In the genomic region with DNA sequence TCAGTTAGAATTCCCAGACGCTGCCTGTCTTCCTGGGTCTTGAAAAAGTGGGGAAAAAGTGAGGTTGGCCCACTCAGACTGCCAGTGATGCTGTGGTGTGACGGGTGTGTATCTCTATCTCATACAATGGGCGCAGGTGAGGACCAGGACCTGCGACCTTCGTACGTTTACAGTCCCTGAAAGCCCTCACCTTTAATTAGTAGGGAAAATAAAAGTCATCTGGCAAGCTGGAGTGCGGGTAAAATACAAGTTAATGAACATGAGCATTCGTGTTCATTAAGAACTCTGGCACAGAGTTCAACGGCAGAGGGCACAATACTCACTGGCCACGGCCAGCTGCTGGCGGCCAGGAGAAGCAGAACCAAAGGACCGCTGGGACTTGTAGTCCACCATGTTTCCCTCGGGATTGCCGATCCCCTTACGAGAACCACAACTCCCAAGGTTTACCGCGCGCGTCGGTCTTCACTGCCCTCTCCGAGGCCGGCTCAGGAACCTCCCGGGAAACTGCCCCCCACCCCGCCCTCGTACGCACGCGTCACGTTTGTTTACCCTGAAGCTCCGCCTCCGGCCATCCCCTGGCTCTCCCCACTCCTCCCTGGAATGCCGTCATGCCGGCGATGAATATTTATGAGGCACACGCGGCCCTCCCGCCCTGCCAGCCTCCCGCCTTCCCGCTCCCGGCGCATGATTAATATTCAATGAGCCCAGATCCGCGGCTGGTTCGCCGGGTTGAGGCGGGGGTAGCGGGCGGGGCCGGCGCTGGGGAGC, we compare ENCODE assay signal across 8 cellular contexts. TPM values are rescaled to one million over a fixed set of nuclear protein-coding genes. Genes with fewer than 3 reads are reported as not detected.
DNase-seq lines count a peak whose midpoint lies in the region; ATAC-seq and TF ChIP-seq lines count a peak whose summit lies in the region.

No MANE protein-coding gene starts in this region.

- H3K4me1 Mint-ChIP-seq in activated CD4-positive, alpha-beta T cell treated with anti-CD3 and anti-CD28 coated beads, Interleukin-2, amount 10 ng/mL, durations not matched to agents 7 days and 5 days: peaks cover 27% of the 10 kb centered on the region

- peak overlapping the region; percentile 82 to 99 for H3K27ac ChIP-seq in coronary artery
- peak overlapping the region; percentile 94 for H3K27ac ChIP-seq in layer of hippocampus (ENCODE audit: low read depth, low read length)

- H3K27me3 Mint-ChIP-seq in activated CD4-positive, alpha-beta T cell treated with anti-CD3 and anti-CD28 coated beads, Interleukin-2, amount 10 ng/mL, durations not matched to agents 7 days and 5 days: peaks cover 24% of the 10 kb centered on the region

- ATAC-seq in GM19328 (IDR thresholded peaks at IDR 0.05; ENCODE audit: unreplicated experiment) (peak; percentile 59), HG03469 (IDR thresholded peaks at IDR 0.05; ENCODE audit: unreplicated experiment) (peak; percentile 49)

- DNase-seq in C1 segment of cervical spinal cord (lab: John Stamatoyannopoulos, UW): peak; percentile 96 to 100 (median 98)
- DNase-seq in NCI-H526 (lab: John Stamatoyannopoulos, UW): peak; percentile 99 to 100
- peak; percentile 88 for DNase-seq in activated CD4-positive, alpha-beta T cell treated with anti-CD3 and anti-CD28 coated beads, Interleukin-2, amount 10 ng/mL, durations not matched to agents 7 days and 5 days
- peak; percentile 100 for DNase-seq in coronary artery (ENCODE audit: low spot score)
- peak; percentile 76 to 91 (median 82) for DNase-seq in stimulated activated CD4-positive, alpha-beta T cell treated with anti-CD3 and anti-CD28 coated beads, Interleukin-1b, Interleukin-23, amount 100 ng/mL, for 24 hours (ENCODE audit: low read depth in 4 of 4, low spot score in 1 of 4)

- H3K4me3 ChIP-seq in coronary artery: peak overlapping the region; percentile 83

- peak overlapping the region; percentile 89 for H3K27ac Mint-ChIP-seq in activated CD4-positive, alpha-beta T cell treated with anti-CD3 and anti-CD28 coated beads, Interleukin-2, amount 10 ng/mL, durations not matched to agents 7 days and 5 days

- no peaks in the 10 kb centered on the region for H3K36me3 Mint-ChIP-seq in activated CD4-positive, alpha-beta T cell treated with anti-CD3 and anti-CD28 coated beads, Interleukin-2, amount 10 ng/mL, durations not matched to agents 7 days and 5 days (ENCODE audit: low read depth)

- CTCF ChIA-PET in activated CD4-positive, alpha-beta T cell treated with anti-CD3 and anti-CD28 coated beads, Interleukin-2, amount 10 ng/mL, durations not matched to agents 7 days and 5 days (lab: Charles Lee): interaction anchor here (0.6 to 2.8 kb wide), 16 partner anchors 12 to 724 kb away, joined by 3 to 21 read pairs (median 3); no protein-coding TSS in a partner anchor

- no peaks in the 10 kb centered on the region for H3K27me3 ChIP-seq in layer of hippocampus (ENCODE audit: control insufficient read depth, insufficient read depth, low read length)

- POLR2A ChIA-PET in activated CD4-positive, alpha-beta T cell treated with anti-CD3 and anti-CD28 coated beads, Interleukin-2, amount 10 ng/mL, durations not matched to agents 7 days and 5 days (lab: Charles Lee): interaction anchor here (0.6 kb wide), 1 partner anchor 47 kb away, joined by 3 read pairs; no protein-coding TSS in a partner anchor

- peak overlapping the region; percentile 89 for H3K4me3 Mint-ChIP-seq in activated CD4-positive, alpha-beta T cell treated with anti-CD3 and anti-CD28 coated beads, Interleukin-2, amount 10 ng/mL, durations not matched to agents 7 days and 5 days

- H3K9me3 Mint-ChIP-seq in activated CD4-positive, alpha-beta T cell treated with anti-CD3 and anti-CD28 coated beads, Interleukin-2, amount 10 ng/mL, durations not matched to agents 7 days and 5 days: no peaks in the 10 kb centered on the region

- TF ChIP-seq CTCF in coronary artery (IDR thresholded peaks at IDR 0.05): peak; percentile 73

RNA-seq across cellular contexts. Expression of gene PHLPP1, which starts 0.5 kb away (rescaled TPM):
- total RNA-seq in activated CD4-positive, alpha-beta T cell treated with anti-CD3 and anti-CD28 coated beads, Interleukin-2, amount 10 ng/mL, durations not matched to agents 7 days and 5 days: 1 to 10 TPM; 2.7 to 3.8 TPM

Comparison
In these comparisons a context has a peak if more than half of its experiments do, and no peak if none do; other contexts are left out.
1. Peak in every context shown above with its lines: DNase-seq, ATAC-seq, H3K4me3 ChIP-seq and H3K27ac ChIP-seq.